21 cellular contexts compared by ENCODE assay signal in genomic region chr3:139620438-139620837, GRCh38.
"Had no signal": no experiment of that assay in that cellular context is flagged by ENCODE, and none has a peak within 500 bp of the region (broad histone marks: within the 10 kb centered on the region; RNA-seq: fewer than 3 reads in every experiment).

No MANE protein-coding gene starts in this region.

- H3K9me3 ChIP-seq: esophagus squamous epithelium, gastroesophageal sphincter, neutrophil, right atrium auricular region, sigmoid colon, stomach, thoracic aorta, transverse colon had no signal

- H3K27me3 ChIP-seq: dorsolateral prefrontal cortex, esophagus squamous epithelium, gastroesophageal sphincter, neutrophil, right atrium auricular region, sigmoid colon, stomach, transverse colon had no signal

- H3K4me1 ChIP-seq: esophagus squamous epithelium, gastroesophageal sphincter, right atrium auricular region, sigmoid colon, stomach, transverse colon had no signal

- H3K4me3 ChIP-seq: dorsolateral prefrontal cortex, esophagus squamous epithelium, gastroesophageal sphincter, right atrium auricular region, sigmoid colon, skin epidermis, stomach, thoracic aorta, transverse colon had no signal

- H3K36me3 ChIP-seq: esophagus squamous epithelium, gastroesophageal sphincter, neutrophil, right atrium auricular region, sigmoid colon, stomach, thoracic aorta, transverse colon had no signal

- H3K27ac ChIP-seq: dorsolateral prefrontal cortex, esophagus squamous epithelium, gastroesophageal sphincter, neutrophil, right atrium auricular region, sigmoid colon, skin epidermis, stomach, thoracic aorta, transverse colon had no signal

- H3K4me3 Mint-ChIP-seq: naive thymus-derived CD4-positive, alpha-beta T cell; nephron progenitor cell had no signal

- H3K27ac Mint-ChIP-seq: naive thymus-derived CD4-positive, alpha-beta T cell; nephron progenitor cell had no signal

- ATAC-seq: gastroesophageal sphincter; left lobe of liver; naive thymus-derived CD4-positive, alpha-beta T cell had no signal

- DNase-seq: cortex of kidney; dorsolateral prefrontal cortex; effector CD8-positive, alpha-beta T cell; esophagus squamous epithelium; foreskin fibroblast; glutamatergic neuron; islet precursor cell; mammary epithelial cell; naive thymus-derived CD4-positive, alpha-beta T cell; nephron progenitor cell; sigmoid colon; stimulated activated naive CD4-positive, alpha-beta T cell; stomach; substantia nigra; transverse colon had no signal

- H3K27me3 Mint-ChIP-seq: naive thymus-derived CD4-positive, alpha-beta T cell had no signal

- H3K9me3 Mint-ChIP-seq: nephron progenitor cell had no signal

- H3K4me1 Mint-ChIP-seq: nephron progenitor cell had no signal
